8 cellular contexts compared by ENCODE assay signal in the genomic region with DNA sequence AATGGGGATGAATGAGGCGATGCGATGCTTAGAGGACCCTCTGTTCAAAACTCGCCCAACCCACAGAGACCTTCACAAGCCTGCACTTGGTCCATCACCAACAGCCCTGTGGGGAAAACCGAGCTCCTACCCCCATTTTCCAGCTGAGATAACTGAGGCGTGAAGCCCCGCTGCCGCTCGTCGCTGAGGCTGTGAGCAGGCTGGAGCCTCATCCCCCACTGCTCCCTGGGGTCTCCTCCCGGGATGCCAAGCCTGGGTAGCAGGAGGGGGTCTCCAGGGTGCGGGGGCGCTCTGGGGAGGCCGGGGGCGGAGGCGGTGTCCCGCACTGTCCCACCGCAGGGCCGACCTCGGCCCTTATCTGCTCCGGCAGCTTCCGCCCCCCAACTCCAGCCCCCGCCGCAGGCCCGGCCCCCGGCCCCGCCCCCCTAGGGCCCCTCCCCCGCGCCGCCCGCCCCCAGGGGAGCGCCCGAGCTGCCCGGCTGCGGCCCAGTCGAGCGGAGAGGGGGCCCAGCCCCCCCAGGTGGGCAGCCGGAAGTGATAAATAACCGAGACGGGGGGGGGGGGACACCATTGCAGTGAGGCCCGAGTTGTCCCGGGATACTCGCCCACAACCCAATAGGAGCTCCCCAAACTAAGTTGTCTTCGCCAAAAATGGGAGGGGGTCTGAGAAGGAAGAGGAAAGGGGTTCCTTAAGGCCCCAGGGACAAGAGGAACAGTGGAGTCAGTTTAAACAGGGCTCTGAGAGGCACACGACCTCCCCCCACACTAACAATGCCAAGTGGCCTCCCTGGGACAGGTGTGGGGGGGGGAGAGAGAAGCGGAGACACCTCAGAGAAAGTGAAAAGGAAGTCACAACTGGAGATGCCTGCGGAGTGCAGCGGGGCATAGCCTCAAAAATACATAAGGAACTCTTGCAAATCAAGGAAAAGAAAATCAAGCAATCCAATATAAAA. TPM values are rescaled to one million over a fixed set of nuclear protein-coding genes. Genes with fewer than 3 reads are reported as not detected.
DNase-seq lines count a peak whose midpoint lies in the region; ATAC-seq, FAIRE-seq and TF ChIP-seq lines count a peak whose summit lies in the region.

No MANE protein-coding gene starts in this region.

- peak; percentile 48 for ATAC-seq in GM19455 (IDR thresholded peaks at IDR 0.05; ENCODE audit: unreplicated experiment)
- peak; percentile 22 for ATAC-seq in HG03575 (IDR thresholded peaks at IDR 0.05; ENCODE audit: extremely low read depth, insufficient number of reproducible peaks, low FRiP score, unreplicated experiment)

- H3K4me3 ChIP-seq in retinal pigment epithelial cell (ENCODE audit: low read length) = peak overlapping the region; percentile 52

- DNase-seq in ELF-1 (ENCODE audit: low read depth, low spot score) (peak; percentile 34), activated T-helper 1 cell treated with Interleukin-2 at 50 U/mL for 16 hours (ENCODE audit: low read depth) (peak; percentile 42), glomerular visceral epithelial cell (ENCODE audit: extremely low spot score) (peak; percentile 34), retinal pigment epithelial cell (ENCODE audit: low read depth) (no peak), T1000 (lab: John Stamatoyannopoulos, UW) (no peak), frontal cortex (ENCODE audit: low spot score in 2 of 2) (no peak)

- no peak for FAIRE-seq in frontal cortex (lab: Jason Lieb, UNC)

- TF ChIP-seq CTCF in retinal pigment epithelial cell (conservative IDR thresholded peaks at IDR 0.05; ENCODE audit: low read depth, low read length) = no peak

RNA-seq across cellular contexts. Expression of gene SLC39A13, which starts 8.3 kb away (rescaled TPM):
- total RNA-seq in frontal cortex = 8.6 TPM

RNA-seq across cellular contexts. Expression of gene SPI1, which starts 21.8 kb away (rescaled TPM):
- 1.2 TPM for total RNA-seq in frontal cortex

RNA-seq across cellular contexts. Expression of gene PSMC3, which starts 26.1 kb away (rescaled TPM):
- 104 TPM for total RNA-seq in frontal cortex

RNA-seq across cellular contexts. Expression of gene MYBPC3, which starts 47.6 kb away (rescaled TPM):
- not detected for total RNA-seq in frontal cortex

RNA-seq across cellular contexts. Expression of gene RAPSN, which starts 48.8 kb away (rescaled TPM):
- total RNA-seq in frontal cortex = not detected

Comparison
In these comparisons a context has a peak if more than half of its experiments do, and no peak if none do; other contexts are left out.
1. DNase-seq: peak in ELF-1 (single experiment), activated T-helper 1 cell treated with Interleukin-2 at 50 U/mL for 16 hours (single experiment) and glomerular visceral epithelial cell (single experiment); none in retinal pigment epithelial cell (single experiment), T1000 (single experiment) and frontal cortex (0 of 2).